In the genomic region with DNA sequence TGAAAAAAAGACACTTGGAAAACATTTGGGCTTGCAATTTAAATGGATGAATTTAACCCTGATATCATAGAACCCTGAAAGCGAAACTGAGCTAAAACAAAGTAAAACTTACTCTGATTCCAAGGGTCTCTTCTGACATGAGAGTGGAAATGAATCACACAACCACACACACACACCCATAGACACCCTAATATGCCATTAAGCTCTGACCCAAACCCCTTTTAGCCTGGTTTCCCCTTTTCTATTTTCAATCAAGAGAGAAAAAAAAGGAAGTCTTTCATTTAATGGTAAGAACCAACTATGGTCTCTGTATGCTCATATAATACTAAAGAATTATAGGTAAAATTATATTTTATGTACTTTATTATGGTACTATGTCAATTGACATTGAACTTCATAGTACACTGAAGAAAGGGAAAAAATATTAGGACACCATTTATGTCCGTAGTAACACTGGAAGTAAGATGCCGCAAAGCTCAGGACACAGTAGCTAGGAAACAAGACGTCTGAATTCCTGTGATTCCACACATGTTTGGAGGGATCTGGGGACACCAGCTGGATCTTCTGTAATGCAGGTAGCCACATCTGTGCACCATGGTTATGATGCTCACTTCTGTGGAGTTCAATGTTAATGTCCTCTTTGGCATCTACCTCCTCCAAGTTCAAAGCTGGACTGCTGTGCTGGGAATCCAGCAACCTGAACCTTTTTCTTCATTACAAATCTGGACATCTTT, we compare ENCODE assay signal across 1 cellular context.
TF ChIP-seq lines count a peak whose summit lies in the region.

No MANE protein-coding gene starts in this region.

TF ChIP-seq in GM23338, 12 proteins besides CTCF, POLR2A, EP300 and RAD21 (continued from another document):
- TF ChIP-seq, protein P1, sequence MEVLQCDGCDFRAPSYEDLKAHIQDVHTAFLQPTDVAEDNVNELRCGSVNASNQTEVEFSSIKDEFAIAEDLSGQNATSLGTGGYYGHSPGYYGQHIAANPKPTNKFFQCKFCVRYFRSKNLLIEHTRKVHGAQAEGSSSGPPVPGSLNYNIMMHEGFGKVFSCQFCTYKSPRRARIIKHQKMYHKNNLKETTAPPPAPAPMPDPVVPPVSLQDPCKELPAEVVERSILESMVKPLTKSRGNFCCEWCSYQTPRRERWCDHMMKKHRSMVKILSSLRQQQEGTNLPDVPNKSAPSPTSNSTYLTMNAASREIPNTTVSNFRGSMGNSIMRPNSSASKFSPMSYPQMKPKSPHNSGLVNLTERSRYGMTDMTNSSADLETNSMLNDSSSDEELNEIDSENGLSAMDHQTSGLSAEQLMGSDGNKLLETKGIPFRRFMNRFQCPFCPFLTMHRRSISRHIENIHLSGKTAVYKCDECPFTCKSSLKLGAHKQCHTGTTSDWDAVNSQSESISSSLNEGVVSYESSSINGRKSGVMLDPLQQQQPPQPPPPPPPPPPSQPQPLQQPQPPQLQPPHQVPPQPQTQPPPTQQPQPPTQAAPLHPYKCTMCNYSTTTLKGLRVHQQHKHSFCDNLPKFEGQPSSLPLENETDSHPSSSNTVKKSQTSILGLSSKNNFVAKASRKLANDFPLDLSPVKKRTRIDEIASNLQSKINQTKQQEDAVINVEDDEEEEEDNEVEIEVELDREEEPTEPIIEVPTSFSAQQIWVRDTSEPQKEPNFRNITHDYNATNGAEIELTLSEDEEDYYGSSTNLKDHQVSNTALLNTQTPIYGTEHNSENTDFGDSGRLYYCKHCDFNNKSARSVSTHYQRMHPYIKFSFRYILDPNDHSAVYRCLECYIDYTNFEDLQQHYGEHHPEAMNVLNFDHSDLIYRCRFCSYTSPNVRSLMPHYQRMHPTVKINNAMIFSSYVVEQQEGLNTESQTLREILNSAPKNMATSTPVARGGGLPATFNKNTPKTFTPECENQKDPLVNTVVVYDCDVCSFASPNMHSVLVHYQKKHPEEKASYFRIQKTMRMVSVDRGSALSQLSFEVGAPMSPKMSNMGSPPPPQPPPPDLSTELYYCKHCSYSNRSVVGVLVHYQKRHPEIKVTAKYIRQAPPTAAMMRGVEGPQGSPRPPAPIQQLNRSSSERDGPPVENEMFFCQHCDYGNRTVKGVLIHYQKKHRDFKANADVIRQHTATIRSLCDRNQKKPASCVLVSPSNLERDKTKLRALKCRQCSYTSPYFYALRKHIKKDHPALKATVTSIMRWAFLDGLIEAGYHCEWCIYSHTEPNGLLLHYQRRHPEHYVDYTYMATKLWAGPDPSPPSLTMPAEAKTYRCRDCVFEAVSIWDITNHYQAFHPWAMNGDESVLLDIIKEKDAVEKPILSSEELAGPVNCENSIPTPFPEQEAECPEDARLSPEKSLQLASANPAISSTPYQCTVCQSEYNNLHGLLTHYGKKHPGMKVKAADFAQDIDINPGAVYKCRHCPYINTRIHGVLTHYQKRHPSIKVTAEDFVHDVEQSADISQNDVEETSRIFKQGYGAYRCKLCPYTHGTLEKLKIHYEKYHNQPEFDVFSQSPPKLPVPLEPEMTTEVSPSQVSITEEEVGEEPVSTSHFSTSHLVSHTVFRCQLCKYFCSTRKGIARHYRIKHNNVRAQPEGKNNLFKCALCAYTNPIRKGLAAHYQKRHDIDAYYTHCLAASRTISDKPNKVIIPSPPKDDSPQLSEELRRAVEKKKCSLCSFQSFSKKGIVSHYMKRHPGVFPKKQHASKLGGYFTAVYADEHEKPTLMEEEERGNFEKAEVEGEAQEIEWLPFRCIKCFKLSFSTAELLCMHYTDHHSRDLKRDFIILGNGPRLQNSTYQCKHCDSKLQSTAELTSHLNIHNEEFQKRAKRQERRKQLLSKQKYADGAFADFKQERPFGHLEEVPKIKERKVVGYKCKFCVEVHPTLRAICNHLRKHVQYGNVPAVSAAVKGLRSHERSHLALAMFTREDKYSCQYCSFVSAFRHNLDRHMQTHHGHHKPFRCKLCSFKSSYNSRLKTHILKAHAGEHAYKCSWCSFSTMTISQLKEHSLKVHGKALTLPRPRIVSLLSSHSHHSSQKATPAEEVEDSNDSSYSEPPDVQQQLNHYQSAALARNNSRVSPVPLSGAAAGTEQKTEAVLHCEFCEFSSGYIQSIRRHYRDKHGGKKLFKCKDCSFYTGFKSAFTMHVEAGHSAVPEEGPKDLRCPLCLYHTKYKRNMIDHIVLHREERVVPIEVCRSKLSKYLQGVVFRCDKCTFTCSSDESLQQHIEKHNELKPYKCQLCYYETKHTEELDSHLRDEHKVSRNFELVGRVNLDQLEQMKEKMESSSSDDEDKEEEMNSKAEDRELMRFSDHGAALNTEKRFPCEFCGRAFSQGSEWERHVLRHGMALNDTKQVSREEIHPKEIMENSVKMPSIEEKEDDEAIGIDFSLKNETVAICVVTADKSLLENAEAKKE (CRISPR knock-in tag; IDR thresholded peaks at IDR 0.05), result no peak
- TF ChIP-seq, protein P2, sequence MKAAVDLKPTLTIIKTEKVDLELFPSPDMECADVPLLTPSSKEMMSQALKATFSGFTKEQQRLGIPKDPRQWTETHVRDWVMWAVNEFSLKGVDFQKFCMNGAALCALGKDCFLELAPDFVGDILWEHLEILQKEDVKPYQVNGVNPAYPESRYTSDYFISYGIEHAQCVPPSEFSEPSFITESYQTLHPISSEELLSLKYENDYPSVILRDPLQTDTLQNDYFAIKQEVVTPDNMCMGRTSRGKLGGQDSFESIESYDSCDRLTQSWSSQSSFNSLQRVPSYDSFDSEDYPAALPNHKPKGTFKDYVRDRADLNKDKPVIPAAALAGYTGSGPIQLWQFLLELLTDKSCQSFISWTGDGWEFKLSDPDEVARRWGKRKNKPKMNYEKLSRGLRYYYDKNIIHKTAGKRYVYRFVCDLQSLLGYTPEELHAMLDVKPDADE (IDR thresholded peaks at IDR 0.05), result no peak
- TF ChIP-seq JUNB (IDR thresholded peaks at IDR 0.05; ENCODE audit: unreplicated experiment) (no peak), ZNF114 (CRISPR knock-in tag; IDR thresholded peaks at IDR 0.05) (no peak)
